Comparison of ENCODE assay signal across 20 cellular contexts in the genomic region with DNA sequence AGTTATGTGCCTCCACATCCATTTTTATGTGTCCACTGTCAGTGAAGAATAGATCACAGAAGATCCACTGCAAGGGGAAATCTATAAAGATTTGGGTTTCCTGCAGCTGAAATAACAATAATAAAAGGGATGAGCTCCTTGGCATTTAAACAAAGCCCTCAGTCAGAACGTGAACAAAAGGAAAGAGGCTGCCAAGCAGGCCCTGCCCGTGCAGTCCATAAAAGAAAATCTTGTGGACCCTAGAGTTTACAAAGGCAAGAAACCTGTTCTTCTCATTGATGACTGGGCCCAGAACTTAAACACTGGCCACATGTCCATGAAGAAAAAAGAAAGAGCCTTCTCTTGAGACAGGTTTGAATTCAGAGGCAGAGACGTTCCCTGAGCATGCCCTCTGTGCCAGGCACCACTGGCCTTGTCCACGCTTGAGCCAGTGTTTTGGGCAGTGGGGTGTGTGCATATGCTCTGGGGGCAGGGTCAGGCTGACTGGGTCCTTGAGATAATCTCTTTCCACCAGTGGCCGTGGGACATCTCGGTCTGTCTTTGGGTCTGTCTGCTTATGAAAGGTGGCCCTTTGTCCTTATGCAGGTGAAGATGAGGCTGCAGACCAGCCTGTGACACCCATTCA.
"Had no signal": no experiment of that assay in that cellular context is flagged by ENCODE, and none has a peak within 500 bp of the region (broad histone marks: within the 10 kb centered on the region; RNA-seq: fewer than 3 reads in every experiment).

No MANE protein-coding gene starts in this region.

- H3K9ac ChIP-seq: parathyroid adenoma had no signal

- H2AFZ ChIP-seq: parathyroid adenoma had no signal

- H3K27ac ChIP-seq: coronary artery, gastroesophageal sphincter, neutrophil, parathyroid adenoma, vagina had no signal

- H3K79me2 ChIP-seq: parathyroid adenoma had no signal

- DNase-seq: activated CD4-positive, alpha-beta T cell treated with anti-CD3 and anti-CD28 coated beads, Interleukin-2, amount 10 ng/mL, durations not matched to agents 24 days and 14 days; activated CD8-positive, alpha-beta T cell treated with anti-CD3 and anti-CD28 coated beads for 36 hours; activated naive CD4-positive, alpha-beta T cell treated with Interleukin-2 at 50 U/mL for 16 hours; activated naive CD8-positive, alpha-beta T cell treated with anti-CD3 and anti-CD28 coated beads, Interleukin-2, amount 10 ng/mL, durations not matched to agents 7 days and 5 days; activated T-cell treated with anti-CD3 and anti-CD28 coated beads, Interleukin-2, amount 50 U/mL, for 24 hours; effector CD4-positive, alpha-beta T cell; immature natural killer cell; natural killer cell; stimulated activated CD4-positive, alpha-beta T cell treated with anti-CD3 and anti-CD28 coated beads, Interleukin-12 subunit alpha, Interleukin-12 subunit beta, amount 100 ng/mL, for 4 hours; stimulated activated CD4-positive, alpha-beta T cell treated with anti-CD3 and anti-CD28 coated beads, Interleukin-1b, Interleukin-23, amount 100 ng/mL, for 48 hours; stimulated activated CD8-positive, alpha-beta memory T cell treated with anti-CD3 and anti-CD28 coated beads, Interleukin-4, amount 100 ng/mL, for 48 hours; stimulated activated naive CD4-positive, alpha-beta T cell treated with Interleukin-2 at 50 U/mL for 16 hours; T-helper 1 cell; T-helper 9 cell; trophoblast cell had no signal

- H3K4me3 ChIP-seq: coronary artery, gastroesophageal sphincter, vagina had no signal

- H3K27me3 ChIP-seq: gastroesophageal sphincter, neutrophil, vagina had no signal

- H3K36me3 ChIP-seq: gastroesophageal sphincter, neutrophil, vagina had no signal

- H3K9me3 ChIP-seq: gastroesophageal sphincter, neutrophil, vagina had no signal

- ATAC-seq: activated CD8-positive, alpha-beta T cell treated with anti-CD3 and anti-CD28 coated beads for 36 hours; gastroesophageal sphincter; natural killer cell had no signal

- H3K4me1 ChIP-seq: parathyroid adenoma had no signal
